In genomic region chrX:149996515-149996914, GRCh38 we compare ENCODE assay signal across 29 cellular contexts.
"Had no signal": no experiment of that assay in that cellular context is flagged by ENCODE, and none has a peak within 500 bp of the region (broad histone marks: within the 10 kb centered on the region; RNA-seq: fewer than 3 reads in every experiment).

No MANE protein-coding gene starts in this region.

- H3K9me3 Mint-ChIP-seq: stimulated activated effector memory CD8-positive, alpha-beta T cell treated with anti-CD3 and anti-CD28 coated beads, Interleukin-12 subunit alpha, Interleukin-12 subunit beta, amount 100 ng/mL, for 72 hours; stimulated activated naive CD8-positive, alpha-beta T cell treated with anti-CD3 and anti-CD28 coated beads, Interleukin-15, Interleukin-2, amounts not matched to agents 100 ng/mL and 50 ng/mL, for 24 hours had no signal

- H3K9me3 ChIP-seq: stomach, suprapubic skin, testis, thoracic aorta, thyroid gland, tibial artery, tibial nerve, transverse colon, upper lobe of left lung, upper lobe of right lung, uterus, vagina had no signal

- FAIRE-seq: urothelium cell line had no signal

- DNase-seq: stimulated activated CD4-positive, alpha-beta T cell treated with anti-CD3 and anti-CD28 coated beads, Interleukin-2, amount 100 ng/mL, for 48 hours; stimulated activated CD4-positive, alpha-beta T cell treated with anti-CD3 and anti-CD28 coated beads, Interleukin-4, amount 100 ng/mL, for 1 hour; stimulated activated CD4-positive, alpha-beta T cell treated with anti-CD3 and anti-CD28 coated beads, Interleukin-4, amount 100 ng/mL, for 24 hours; stimulated activated CD4-positive, alpha-beta T cell treated with anti-CD3 and anti-CD28 coated beads, Interleukin-4, amount 100 ng/mL, for 4 hours; stimulated activated CD8-positive, alpha-beta memory T cell treated with anti-CD3 and anti-CD28 coated beads, Interleukin-4, amount 100 ng/mL, for 48 hours; stimulated activated naive B cell treated with anti-CD40 and anti-IgM and Interleukin-4, amounts not matched to agents 10 μg/mL and 1 μg/mL and 100 μg/mL, for 72 hours; stimulated activated naive CD4-positive, alpha-beta T cell; stimulated activated naive CD4-positive, alpha-beta T cell treated with Interleukin-2 at 50 U/mL for 16 hours; stimulated activated naive CD8-positive, alpha-beta T cell treated with anti-CD3 and anti-CD28 coated beads, Interleukin-15, amount 100 ng/mL, for 72 hours; stimulated activated naive CD8-positive, alpha-beta T cell treated with anti-CD3 and anti-CD28 coated beads, Interleukin-15, Interleukin-2, amounts not matched to agents 100 U/mL and 50 U/mL, for 24 hours; stomach; substantia nigra; testis; thyroid gland; tibial artery; transverse colon; trophoblast cell; upper lobe of left lung; upper lobe of right lung; uterus had no signal

- H3K27ac Mint-ChIP-seq: stimulated activated effector memory CD8-positive, alpha-beta T cell treated with anti-CD3 and anti-CD28 coated beads, Interleukin-12 subunit alpha, Interleukin-12 subunit beta, amount 100 ng/mL, for 72 hours; stimulated activated memory B cell treated with anti-CD40 and anti-IgM and Interleukin-4, amounts not matched to agents 10 μg/mL and 1 μg/mL and 100 μg/mL, for 72 hours; stimulated activated naive B cell treated with anti-CD40 and anti-IgM and Interleukin-4, amounts not matched to agents 10 μg/mL and 1 μg/mL and 100 μg/mL, for 72 hours; stimulated activated naive CD8-positive, alpha-beta T cell treated with anti-CD3 and anti-CD28 coated beads, Interleukin-15, amount 100 ng/mL, for 72 hours; stimulated activated naive CD8-positive, alpha-beta T cell treated with anti-CD3 and anti-CD28 coated beads, Interleukin-15, Interleukin-2, amounts not matched to agents 100 ng/mL and 50 ng/mL, for 24 hours; type B pancreatic cell had no signal

- H3K27ac ChIP-seq: stomach, suprapubic skin, testis, thoracic aorta, thyroid gland, tibial artery, tibial nerve, transverse colon, upper lobe of left lung, upper lobe of right lung, uterus, vagina had no signal

- H3K27me3 Mint-ChIP-seq: stimulated activated memory B cell treated with anti-CD40 and anti-IgM and Interleukin-4, amounts not matched to agents 10 μg/mL and 1 μg/mL and 100 μg/mL, for 72 hours; stimulated activated naive B cell treated with anti-CD40 and anti-IgM and Interleukin-4, amounts not matched to agents 10 μg/mL and 1 μg/mL and 100 μg/mL, for 72 hours; stimulated activated naive CD8-positive, alpha-beta T cell treated with anti-CD3 and anti-CD28 coated beads, Interleukin-15, amount 100 ng/mL, for 72 hours; stimulated activated naive CD8-positive, alpha-beta T cell treated with anti-CD3 and anti-CD28 coated beads, Interleukin-15, Interleukin-2, amounts not matched to agents 100 ng/mL and 50 ng/mL, for 24 hours; type B pancreatic cell had no signal

- H3K27me3 ChIP-seq: stomach, suprapubic skin, testis, thyroid gland, tibial artery, tibial nerve, transverse colon, upper lobe of left lung, upper lobe of right lung, uterus, vagina had no signal

- H3K4me3 Mint-ChIP-seq: stimulated activated effector memory CD8-positive, alpha-beta T cell treated with anti-CD3 and anti-CD28 coated beads, Interleukin-12 subunit alpha, Interleukin-12 subunit beta, amount 100 ng/mL, for 72 hours; stimulated activated memory B cell treated with anti-CD40 and anti-IgM and Interleukin-4, amounts not matched to agents 10 μg/mL and 1 μg/mL and 100 μg/mL, for 72 hours; stimulated activated naive B cell treated with anti-CD40 and anti-IgM and Interleukin-4, amounts not matched to agents 10 μg/mL and 1 μg/mL and 100 μg/mL, for 72 hours; stimulated activated naive CD8-positive, alpha-beta T cell treated with anti-CD3 and anti-CD28 coated beads, Interleukin-15, amount 100 ng/mL, for 72 hours; stimulated activated naive CD8-positive, alpha-beta T cell treated with anti-CD3 and anti-CD28 coated beads, Interleukin-15, Interleukin-2, amounts not matched to agents 100 ng/mL and 50 ng/mL, for 24 hours; type B pancreatic cell had no signal

- H3K4me1 Mint-ChIP-seq: stimulated activated effector memory CD8-positive, alpha-beta T cell treated with anti-CD3 and anti-CD28 coated beads, Interleukin-12 subunit alpha, Interleukin-12 subunit beta, amount 100 ng/mL, for 72 hours; stimulated activated memory B cell treated with anti-CD40 and anti-IgM and Interleukin-4, amounts not matched to agents 10 μg/mL and 1 μg/mL and 100 μg/mL, for 72 hours; stimulated activated naive B cell treated with anti-CD40 and anti-IgM and Interleukin-4, amounts not matched to agents 10 μg/mL and 1 μg/mL and 100 μg/mL, for 72 hours; stimulated activated naive CD8-positive, alpha-beta T cell treated with anti-CD3 and anti-CD28 coated beads, Interleukin-15, amount 100 ng/mL, for 72 hours had no signal

- H3K4me3 ChIP-seq: stomach, suprapubic skin, testis, thoracic aorta, thyroid gland, tibial artery, tibial nerve, transverse colon, upper lobe of left lung, upper lobe of right lung, uterus, vagina had no signal

- ATAC-seq: stimulated activated effector memory CD8-positive, alpha-beta T cell treated with anti-CD3 and anti-CD28 coated beads, Interleukin-12 subunit alpha, Interleukin-12 subunit beta, amount 100 ng/mL, for 72 hours; stimulated activated memory B cell treated with anti-CD40 and anti-IgM and Interleukin-4, amounts not matched to agents 10 μg/mL and 1 μg/mL and 100 μg/mL, for 72 hours; stimulated activated naive B cell treated with anti-CD40 and anti-IgM and Interleukin-4, amounts not matched to agents 10 μg/mL and 1 μg/mL and 100 μg/mL, for 72 hours; stimulated activated naive CD8-positive, alpha-beta T cell treated with anti-CD3 and anti-CD28 coated beads, Interleukin-15, amount 100 ng/mL, for 72 hours; stimulated activated naive CD8-positive, alpha-beta T cell treated with anti-CD3 and anti-CD28 coated beads, Interleukin-15, Interleukin-2, amounts not matched to agents 100 U/mL and 50 U/mL, for 24 hours; upper lobe of right lung had no signal

- H3K4me1 ChIP-seq: stomach, suprapubic skin, testis, thyroid gland, tibial artery, tibial nerve, upper lobe of left lung, upper lobe of right lung, uterus, vagina had no signal

- H3K36me3 Mint-ChIP-seq: stimulated activated effector memory CD8-positive, alpha-beta T cell treated with anti-CD3 and anti-CD28 coated beads, Interleukin-12 subunit alpha, Interleukin-12 subunit beta, amount 100 ng/mL, for 72 hours; type B pancreatic cell had no signal

- H3K36me3 ChIP-seq: suprapubic skin, thoracic aorta, transverse colon, upper lobe of left lung, upper lobe of right lung, uterus, vagina had no signal
